8 cellular contexts compared by ENCODE assay signal in genomic region chr7:2232766-2233520, GRCh38. TPM values are rescaled to one million over a fixed set of nuclear protein-coding genes. Genes with fewer than 3 reads are reported as not detected.
DNase-seq lines count a peak whose midpoint lies in the region; ATAC-seq and TF ChIP-seq lines count a peak whose summit lies in the region.

TSS of gene MAD1L1 (minus strand) at chr7:2232945. CDS start at chr7:2230133, 2,812 bp downstream.

- peaks cover 10% of the 10 kb centered on the region for H3K4me1 Mint-ChIP-seq in progenitor cell of endocrine pancreas (ENCODE audit: low read depth)

- TF ChIP-seq POLR2A in GM10847 (IDR thresholded peaks at IDR 0.05; ENCODE audit: extremely low read depth, insufficient read length), result peak; percentile 84

- intact Hi-C loops in T-helper 1 cell treated with Interleukin-12 subunit alpha and Interleukin-12 subunit beta and Interleukin-4 antibody, amounts not matched to agents 30 ng/mL and 1 ng/mL, for 36 hours (cut with micrococcal nuclease), result loop anchor here (1.0 to 10.0 kb wide), 9 partner anchors 9 to 1038 kb away; partner anchors contain the start of genes BRAT1, IQCE, MRM2 and NUDT1
- intact Hi-C loops in left cardiac atrium (cut with DNase I) (no loop called here), upper lobe of right lung (cut with DNase I) (no loop called here)

- H3K36me3 ChIP-seq in upper lobe of right lung, result peaks cover 28% of the 10 kb centered on the region

- H3K4me3 ChIP-seq in upper lobe of right lung, result peak within 1 kb of the TSS; percentile 98

- H3K4me1 ChIP-seq in upper lobe of right lung, result peaks cover 27% of the 10 kb centered on the region

- H3K9me3 ChIP-seq in upper lobe of right lung, result no peaks in the 10 kb centered on the region

- H3K27ac ChIP-seq in upper lobe of right lung, result peak within 1 kb of the TSS; percentile 72

- H3K36me3 Mint-ChIP-seq in progenitor cell of endocrine pancreas (ENCODE audit: insufficient read depth), result peaks cover 11% of the 10 kb centered on the region

- H3K27ac Mint-ChIP-seq in progenitor cell of endocrine pancreas, result peak within 1 kb of the TSS; percentile 97

- H3K9me3 Mint-ChIP-seq in progenitor cell of endocrine pancreas (ENCODE audit: low read depth), result no peaks in the 10 kb centered on the region

- H3K27me3 Mint-ChIP-seq in progenitor cell of endocrine pancreas, result no peaks in the 10 kb centered on the region

- peak; percentile 79 for DNase-seq in NCI-H1436 (lab: John Stamatoyannopoulos, UW)
- peak; percentile 83 for DNase-seq in amniotic epithelial cell (ENCODE audit: low read depth)
- peak; percentile 93 for DNase-seq in left cardiac atrium
- peak; percentile 87 for DNase-seq in progenitor cell of endocrine pancreas (ENCODE audit: low spot score, unreplicated experiment)
- peak; percentile 94 for DNase-seq in upper lobe of right lung

- TF ChIP-seq CTCF in progenitor cell of endocrine pancreas (IDR thresholded peaks at IDR 0.05; ENCODE audit: unreplicated experiment) (no peak), upper lobe of right lung (IDR thresholded peaks at IDR 0.05) (no peak)

- peak within 1 kb of the TSS; percentile 90 for H3K4me3 Mint-ChIP-seq in progenitor cell of endocrine pancreas (ENCODE audit: low read depth)

- H3K27me3 ChIP-seq in upper lobe of right lung, result no peaks in the 10 kb centered on the region

- ATAC-seq in HG02678 (IDR thresholded peaks at IDR 0.05; ENCODE audit: unreplicated experiment) (peak; percentile 74), left cardiac atrium (peak; percentile 92 to 93), upper lobe of right lung (peak; percentile 91)

RNA-seq across cellular contexts. Expression of gene MAD1L1, which starts in this region (rescaled TPM):
- total RNA-seq in T-helper 1 cell treated with Interleukin-12 subunit alpha and Interleukin-12 subunit beta and Interleukin-4 antibody, amounts not matched to agents 30 ng/mL and 1 ng/mL, for 36 hours, result 111 and 112 TPM in 2 replicates
- total RNA-seq in left cardiac atrium, result 10 to 100 TPM; 18.9 to 24.9 TPM
- total RNA-seq in progenitor cell of endocrine pancreas, result 49.8 and 50.6 TPM in 2 replicates
- 48.4 TPM for total RNA-seq in upper lobe of right lung

Comparison
In these comparisons a context has a peak if more than half of its experiments do, and no peak if none do; other contexts are left out.
1. Peak in every context shown above with its lines: DNase-seq, ATAC-seq, H3K4me3 ChIP-seq and H3K27ac ChIP-seq.